Comparison of ENCODE assay signal across 30 cellular contexts in genomic region chr5:113804943-113805342, GRCh38.
"Had no signal": no experiment of that assay in that cellular context is flagged by ENCODE, and none has a peak within 500 bp of the region (broad histone marks: within the 10 kb centered on the region; RNA-seq: fewer than 3 reads in every experiment).

No MANE protein-coding gene starts in this region.

- H3K27ac ChIP-seq: ascending aorta, brain microvascular endothelial cell, epithelial cell of prostate, esophagus squamous epithelium, left ventricle myocardium inferior, ovary, skin epidermis had no signal

- H3K4me3 ChIP-seq: ascending aorta, esophagus squamous epithelium, left ventricle myocardium inferior, ovary, skin epidermis, thoracic aorta had no signal

- DNase-seq: activated CD4-positive, alpha-beta memory T cell treated with anti-CD3 and anti-CD28 coated beads, Interleukin-2, amount 10 ng/mL, durations not matched to agents 7 days and 5 days; activated CD4-positive, alpha-beta T cell treated with anti-CD3 and anti-CD28 coated beads for 1 hour; activated CD4-positive, alpha-beta T cell treated with anti-CD3 and anti-CD28 coated beads, Interleukin-2, amount 10 ng/mL, durations not matched to agents 7 days and 5 days; activated CD8-positive, alpha-beta memory T cell treated with anti-CD3 and anti-CD28 coated beads, Interleukin-2, amount 50 U/mL, for 48 hours; activated gamma-delta T cell; activated naive CD4-positive, alpha-beta T cell treated with anti-CD3 and anti-CD28 coated beads, Interleukin-2, amount 10 ng/mL, durations not matched to agents 7 days and 5 days; activated naive CD8-positive, alpha-beta T cell treated with anti-CD3 and anti-CD28 coated beads, Interleukin-2, amount 10 ng/mL, durations not matched to agents 7 days and 5 days; activated T-cell treated with anti-CD3 and anti-CD28 coated beads, Interleukin-2, amount 50 U/mL, for 24 hours; brain microvascular endothelial cell; caudate nucleus; esophagus squamous epithelium; foreskin melanocyte; left ventricle myocardium inferior; naive B cell; nephron progenitor cell; ovary; stimulated activated CD4-positive, alpha-beta T cell treated with anti-CD3 and anti-CD28 coated beads, Interleukin-12 subunit alpha, Interleukin-12 subunit beta, amount 100 ng/mL, for 4 hours; stimulated activated CD4-positive, alpha-beta T cell treated with anti-CD3 and anti-CD28 coated beads, Interleukin-4, amount 100 ng/mL, for 1 hour; T1000; trophoblast cell had no signal

- FAIRE-seq: urothelium cell line had no signal

- H3K9me3 ChIP-seq: ascending aorta, esophagus squamous epithelium, left ventricle myocardium inferior, ovary, thoracic aorta had no signal

- H3K36me3 Mint-ChIP-seq: activated naive CD4-positive, alpha-beta T cell treated with anti-CD3 and anti-CD28 coated beads, Interleukin-2, amount 10 ng/mL, durations not matched to agents 7 days and 5 days; activated naive CD8-positive, alpha-beta T cell treated with anti-CD3 and anti-CD28 coated beads, Interleukin-2, amount 10 ng/mL, durations not matched to agents 7 days and 5 days; naive B cell; stimulated activated effector memory CD8-positive, alpha-beta T cell treated with anti-CD3 and anti-CD28 coated beads, Interleukin-12 subunit alpha, Interleukin-12 subunit beta, amount 100 ng/mL, for 72 hours had no signal

- H3K27me3 Mint-ChIP-seq: activated CD4-positive, alpha-beta T cell treated with anti-CD3 and anti-CD28 coated beads, Interleukin-2, amount 10 ng/mL, durations not matched to agents 7 days and 5 days; activated naive CD4-positive, alpha-beta T cell treated with anti-CD3 and anti-CD28 coated beads, Interleukin-2, amount 10 ng/mL, durations not matched to agents 7 days and 5 days; activated naive CD8-positive, alpha-beta T cell treated with anti-CD3 and anti-CD28 coated beads, Interleukin-2, amount 10 ng/mL, durations not matched to agents 7 days and 5 days; activated T-cell treated with anti-CD3 and anti-CD28 coated beads, Interleukin-2, amount 50 U/mL, for 24 hours; dendritic cell treated with granulocyte-macrophage colony-stimulating factor and Interleukin-4, amounts not matched to agents 40 ng/mL and 50 ng/mL, for 4 days; stimulated activated naive CD8-positive, alpha-beta T cell treated with anti-CD3 and anti-CD28 coated beads, Interleukin-15, Interleukin-2, amounts not matched to agents 100 ng/mL and 50 ng/mL, for 24 hours had no signal

- H3K27me3 ChIP-seq: ascending aorta, brain microvascular endothelial cell, esophagus squamous epithelium, ovary had no signal

- H3K36me3 ChIP-seq: ascending aorta, brain microvascular endothelial cell, esophagus squamous epithelium, left ventricle myocardium inferior, ovary, thoracic aorta had no signal

- H3K4me3 Mint-ChIP-seq: activated CD4-positive, alpha-beta memory T cell treated with anti-CD3 and anti-CD28 coated beads, Interleukin-2, amount 10 ng/mL, durations not matched to agents 7 days and 5 days; activated CD4-positive, alpha-beta T cell treated with anti-CD3 and anti-CD28 coated beads, Interleukin-2, amount 10 ng/mL, durations not matched to agents 7 days and 5 days; activated naive CD4-positive, alpha-beta T cell treated with anti-CD3 and anti-CD28 coated beads, Interleukin-2, amount 10 ng/mL, durations not matched to agents 7 days and 5 days; activated naive CD8-positive, alpha-beta T cell treated with anti-CD3 and anti-CD28 coated beads, Interleukin-2, amount 10 ng/mL, durations not matched to agents 7 days and 5 days; activated T-cell treated with anti-CD3 and anti-CD28 coated beads, Interleukin-2, amount 50 U/mL, for 24 hours; dendritic cell treated with granulocyte-macrophage colony-stimulating factor and Interleukin-4, amounts not matched to agents 40 ng/mL and 50 ng/mL, for 4 days; naive B cell; nephron progenitor cell; stimulated activated effector memory CD8-positive, alpha-beta T cell treated with anti-CD3 and anti-CD28 coated beads, Interleukin-12 subunit alpha, Interleukin-12 subunit beta, amount 100 ng/mL, for 72 hours; stimulated activated naive CD8-positive, alpha-beta T cell treated with anti-CD3 and anti-CD28 coated beads, Interleukin-15, Interleukin-2, amounts not matched to agents 100 ng/mL and 50 ng/mL, for 24 hours; T-helper 1 cell treated with Interleukin-12 subunit alpha and Interleukin-12 subunit beta and Interleukin-4 antibody, amounts not matched to agents 30 μg/mL and 1 μg/mL, for 36 hours had no signal

- H3K9me3 Mint-ChIP-seq: activated CD4-positive, alpha-beta memory T cell treated with anti-CD3 and anti-CD28 coated beads, Interleukin-2, amount 10 ng/mL, durations not matched to agents 7 days and 5 days; activated CD4-positive, alpha-beta T cell treated with anti-CD3 and anti-CD28 coated beads, Interleukin-2, amount 10 ng/mL, durations not matched to agents 7 days and 5 days; activated naive CD4-positive, alpha-beta T cell treated with anti-CD3 and anti-CD28 coated beads, Interleukin-2, amount 10 ng/mL, durations not matched to agents 7 days and 5 days; dendritic cell treated with granulocyte-macrophage colony-stimulating factor and Interleukin-4, amounts not matched to agents 40 ng/mL and 50 ng/mL, for 4 days; nephron progenitor cell; T-helper 1 cell treated with Interleukin-12 subunit alpha and Interleukin-12 subunit beta and Interleukin-4 antibody, amounts not matched to agents 30 μg/mL and 1 μg/mL, for 36 hours had no signal

- H3K27ac Mint-ChIP-seq: activated CD4-positive, alpha-beta memory T cell treated with anti-CD3 and anti-CD28 coated beads, Interleukin-2, amount 10 ng/mL, durations not matched to agents 7 days and 5 days; activated CD4-positive, alpha-beta T cell treated with anti-CD3 and anti-CD28 coated beads, Interleukin-2, amount 10 ng/mL, durations not matched to agents 7 days and 5 days; activated naive CD4-positive, alpha-beta T cell treated with anti-CD3 and anti-CD28 coated beads, Interleukin-2, amount 10 ng/mL, durations not matched to agents 7 days and 5 days; activated naive CD8-positive, alpha-beta T cell treated with anti-CD3 and anti-CD28 coated beads, Interleukin-2, amount 10 ng/mL, durations not matched to agents 7 days and 5 days; activated T-cell treated with anti-CD3 and anti-CD28 coated beads, Interleukin-2, amount 50 U/mL, for 24 hours; dendritic cell treated with granulocyte-macrophage colony-stimulating factor and Interleukin-4, amounts not matched to agents 40 ng/mL and 50 ng/mL, for 4 days; nephron progenitor cell; progenitor cell of endocrine pancreas; stimulated activated effector memory CD8-positive, alpha-beta T cell treated with anti-CD3 and anti-CD28 coated beads, Interleukin-12 subunit alpha, Interleukin-12 subunit beta, amount 100 ng/mL, for 72 hours; stimulated activated naive CD8-positive, alpha-beta T cell treated with anti-CD3 and anti-CD28 coated beads, Interleukin-15, Interleukin-2, amounts not matched to agents 100 ng/mL and 50 ng/mL, for 24 hours; T-helper 1 cell treated with Interleukin-12 subunit alpha and Interleukin-12 subunit beta and Interleukin-4 antibody, amounts not matched to agents 30 μg/mL and 1 μg/mL, for 36 hours had no signal

- H3K4me1 Mint-ChIP-seq: activated CD4-positive, alpha-beta memory T cell treated with anti-CD3 and anti-CD28 coated beads, Interleukin-2, amount 10 ng/mL, durations not matched to agents 7 days and 5 days; activated CD4-positive, alpha-beta T cell treated with anti-CD3 and anti-CD28 coated beads, Interleukin-2, amount 10 ng/mL, durations not matched to agents 7 days and 5 days; activated naive CD4-positive, alpha-beta T cell treated with anti-CD3 and anti-CD28 coated beads, Interleukin-2, amount 10 ng/mL, durations not matched to agents 7 days and 5 days; activated naive CD8-positive, alpha-beta T cell treated with anti-CD3 and anti-CD28 coated beads, Interleukin-2, amount 10 ng/mL, durations not matched to agents 7 days and 5 days; naive B cell; stimulated activated effector memory CD8-positive, alpha-beta T cell treated with anti-CD3 and anti-CD28 coated beads, Interleukin-12 subunit alpha, Interleukin-12 subunit beta, amount 100 ng/mL, for 72 hours had no signal
